In genomic region chr2:36708119-36708741, GRCh38 we compare ENCODE assay signal across 11 cellular contexts. TPM values are rescaled to one million over a fixed set of nuclear protein-coding genes. Genes with fewer than 3 reads are reported as not detected.
A peak's percentile ranks its signal among the peaks of the same experiment; 100 is the strongest.
DNase-seq lines count a peak whose midpoint lies in the region; ATAC-seq and TF ChIP-seq lines count a peak whose summit lies in the region.
"Had no signal": no experiment of that assay in that cellular context is flagged by ENCODE, and none has a peak within 500 bp of the region (broad histone marks: within the 10 kb centered on the region; RNA-seq: fewer than 3 reads in every experiment).

No MANE protein-coding gene starts in this region.

- H3K9me2 ChIP-seq in OCI-LY7 (ENCODE audit: insufficient read depth, low read length): no peaks in the 10 kb centered on the region

- H3K36me3 Mint-ChIP-seq in activated CD8-positive, alpha-beta T cell treated with anti-CD3 and anti-CD28 coated beads, Interleukin-2, amount 10 ng/mL, durations not matched to agents 7 days and 5 days (ENCODE audit: low read depth): no peaks in the 10 kb centered on the region

- H2AFZ ChIP-seq in OCI-LY7 (ENCODE audit: low read length): no peak overlapping the region

- no peak overlapping the region for H3K4me3 Mint-ChIP-seq in activated CD8-positive, alpha-beta T cell treated with anti-CD3 and anti-CD28 coated beads, Interleukin-2, amount 10 ng/mL, durations not matched to agents 7 days and 5 days
- H3K4me3 Mint-ChIP-seq: dendritic cell treated with granulocyte-macrophage colony-stimulating factor and Interleukin-4, amounts not matched to agents 40 ng/mL and 50 ng/mL, for 4 days; T-helper 2 cell treated with Interferon-gamma antibody and Interleukin-4, amounts not matched to agents 5 μg/mL and 100 μg/mL, for 36 hours had no signal

- peaks cover 2% of the 10 kb centered on the region for H3K27me3 Mint-ChIP-seq in activated CD8-positive, alpha-beta T cell treated with anti-CD3 and anti-CD28 coated beads, Interleukin-2, amount 10 ng/mL, durations not matched to agents 7 days and 5 days (ENCODE audit: low read depth)
- H3K27me3 Mint-ChIP-seq: dendritic cell treated with granulocyte-macrophage colony-stimulating factor and Interleukin-4, amounts not matched to agents 40 ng/mL and 50 ng/mL, for 4 days had no signal

- H3K4me3 ChIP-seq in BLaER1 (no peak overlapping the region), OCI-LY7 (ENCODE audit: low read depth, low read length, poor library complexity, severe bottlenecking) (no peak overlapping the region), fibroblast of pulmonary artery (replicated peaks; ENCODE audit: low read depth, low read length) (no peak overlapping the region), psoas muscle (no peak overlapping the region)
- H3K4me3 ChIP-seq: ovary had no signal

- H3K27me3 ChIP-seq in BLaER1 (no peaks in the 10 kb centered on the region), psoas muscle (ENCODE audit: insufficient read depth in 3 of 3, low read length in 2 of 3) (no peaks in the 10 kb centered on the region)
- H3K27me3 ChIP-seq: ovary had no signal

- no peak overlapping the region for H3K27ac Mint-ChIP-seq in activated CD8-positive, alpha-beta T cell treated with anti-CD3 and anti-CD28 coated beads, Interleukin-2, amount 10 ng/mL, durations not matched to agents 7 days and 5 days
- H3K27ac Mint-ChIP-seq: dendritic cell treated with granulocyte-macrophage colony-stimulating factor and Interleukin-4, amounts not matched to agents 40 ng/mL and 50 ng/mL, for 4 days; T-helper 2 cell treated with Interferon-gamma antibody and Interleukin-4, amounts not matched to agents 5 μg/mL and 100 μg/mL, for 36 hours had no signal

- TF ChIP-seq CTCF in OCI-LY7 (conservative IDR thresholded peaks at IDR 0.05; ENCODE audit: low read length): peak; percentile 31; the same call in 1 of the 2 replicates
- peak; percentile 24 for TF ChIP-seq CTCF in fibroblast of pulmonary artery (IDR thresholded peaks at IDR 0.05; ENCODE audit: low read length, missing control alignments)
- TF ChIP-seq CTCF in psoas muscle (IDR thresholded peaks at IDR 0.05): no peak

- intact Hi-C loops in OCI-LY7 (cut with micrococcal nuclease; ENCODE audit: unreplicated experiment) (no loop called here), psoas muscle (cut with DNase I) (no loop called here)

- H3K79me2 ChIP-seq in OCI-LY7 (ENCODE audit: insufficient read depth, low read depth, low read length): no peaks in the 10 kb centered on the region

- peaks cover 3% of the 10 kb centered on the region for H3K9me3 Mint-ChIP-seq in activated CD8-positive, alpha-beta T cell treated with anti-CD3 and anti-CD28 coated beads, Interleukin-2, amount 10 ng/mL, durations not matched to agents 7 days and 5 days (ENCODE audit: insufficient read depth)

- 24 to 32% (median 24%) methylated on average over 8 of the region's 8 CpGs for WGBS in psoas muscle, 3 donors

- no peak overlapping the region for H3K9ac ChIP-seq in BLaER1

- H3K4me1 ChIP-seq in BLaER1: peaks cover 31% of the 10 kb centered on the region
- H3K4me1 ChIP-seq in OCI-LY7 (ENCODE audit: insufficient read depth, low read length, poor library complexity, severe bottlenecking): no peaks in the 10 kb centered on the region
- H3K4me1 ChIP-seq in psoas muscle: no peaks in the 10 kb centered on the region

- peak; percentile 42 to 59 (median 56) for ATAC-seq in psoas muscle
- no peak for ATAC-seq in HG02642 (IDR thresholded peaks at IDR 0.05; ENCODE audit: poor library complexity, unreplicated experiment)
- no peak for ATAC-seq in GM18520 (IDR thresholded peaks at IDR 0.05; ENCODE audit: unreplicated experiment)
- no peak for ATAC-seq in activated CD8-positive, alpha-beta T cell treated with anti-CD3 and anti-CD28 coated beads, Interleukin-2, amount 10 ng/mL, durations not matched to agents 7 days and 5 days

- H4K20me1 ChIP-seq in BLaER1: no peaks in the 10 kb centered on the region
- H4K20me1 ChIP-seq in OCI-LY7 (ENCODE audit: insufficient read depth, low read length): no peaks in the 10 kb centered on the region

- H3K9me3 ChIP-seq in BLaER1: peaks cover 15% of the 10 kb centered on the region
- 0 out of 2 replicates have a peak, but pooled peaks cover 5% of the 10 kb centered on the region for H3K9me3 ChIP-seq in OCI-LY7 (ENCODE audit: low read length)
- no peaks in the 10 kb centered on the region for H3K9me3 ChIP-seq in psoas muscle
- H3K9me3 ChIP-seq: ovary had no signal

- H3K4me1 Mint-ChIP-seq in activated CD8-positive, alpha-beta T cell treated with anti-CD3 and anti-CD28 coated beads, Interleukin-2, amount 10 ng/mL, durations not matched to agents 7 days and 5 days (ENCODE audit: low read depth): no peaks in the 10 kb centered on the region

- H3K27ac ChIP-seq in BLaER1 (no peak overlapping the region), OCI-LY7 (ENCODE audit: low read depth, low read length, poor library complexity, severe bottlenecking) (no peak overlapping the region), psoas muscle (peak overlapping the region; percentile 30)
- H3K27ac ChIP-seq: ovary had no signal

- CTCF ChIA-PET in OCI-LY7 (lab: Charles Lee; ENCODE audit: unreplicated experiment): no interaction called here
- CTCF ChIA-PET in activated CD8-positive, alpha-beta T cell treated with anti-CD3 and anti-CD28 coated beads, Interleukin-2, amount 10 ng/mL, durations not matched to agents 7 days and 5 days (lab: Charles Lee): no interaction called here

- H3K36me3 ChIP-seq in BLaER1 (no peaks in the 10 kb centered on the region), OCI-LY7 (ENCODE audit: insufficient read depth, low read length) (no peaks in the 10 kb centered on the region), psoas muscle (ENCODE audit: insufficient read depth in 1 of 2, low read depth in 1 of 2) (no peaks in the 10 kb centered on the region)
- H3K36me3 ChIP-seq: ovary had no signal

- BruUV-seq in OCI-LY7 (replicated peaks; lab: Mats Ljungman, UMichigan): no TSS peak

- H3K4me2 ChIP-seq in BLaER1 (peak overlapping the region; percentile 49), OCI-LY7 (ENCODE audit: low read length) (no peak overlapping the region)

- POLR2A ChIA-PET in OCI-LY7 (lab: Charles Lee): interaction anchor here (1.7 kb wide), 1 partner anchor 12 kb away, joined by 6 read pairs; the partner anchor contains the start of gene VIT
- POLR2A ChIA-PET in activated CD8-positive, alpha-beta T cell treated with anti-CD3 and anti-CD28 coated beads, Interleukin-2, amount 10 ng/mL, durations not matched to agents 7 days and 5 days (lab: Charles Lee): no interaction called here

- DNase-seq in OCI-LY7 (ENCODE audit: low spot score) (no peak), fibroblast of pulmonary artery (ENCODE audit: low read depth) (peak; percentile 16), psoas muscle (no peak), NCI-H1105 (lab: John Stamatoyannopoulos, UW) (no peak)
- DNase-seq in activated CD8-positive, alpha-beta T cell treated with anti-CD3 and anti-CD28 coated beads, Interleukin-2, amount 10 ng/mL, durations not matched to agents 7 days and 5 days: no peak
- DNase-seq: ovary had no signal

RNA-seq across cellular contexts. Expression of gene VIT, which starts 11.7 kb away (rescaled TPM):
- not detected in 2 replicates for total RNA-seq in OCI-LY7 (2014; rRNA removed; shearing (Covaris generic))
- total RNA-seq in OCI-LY7 (2022) (not detected in 2 replicates), psoas muscle (1 to 10 TPM; 1.2 to 8.5 (median 2.9) TPM)
- 1 to 10 TPM; 4.5 to 8.4 (median 4.5) TPM for polyA plus RNA-seq in psoas muscle
- not detected for total RNA-seq in activated CD8-positive, alpha-beta T cell treated with anti-CD3 and anti-CD28 coated beads, Interleukin-2, amount 10 ng/mL, durations not matched to agents 7 days and 5 days

Comparison
In these comparisons a context has a peak if more than half of its experiments do, and no peak if none do; other contexts are left out.
1. ATAC-seq: peak in psoas muscle (4 of 4); none in HG02642 (single experiment), GM18520 (single experiment) and activated CD8-positive, alpha-beta T cell treated with anti-CD3 and anti-CD28 coated beads, Interleukin-2, amount 10 ng/mL, durations not matched to agents 7 days and 5 days (single experiment).